ENCODE assay signal across 14 cellular contexts in genomic region chr16:4212934-4213296, GRCh38. TPM values are rescaled to one million over a fixed set of nuclear protein-coding genes. Genes with fewer than 3 reads are reported as not detected.
A peak's percentile ranks its signal among the peaks of the same experiment; 100 is the strongest.
DNase-seq lines count a peak whose midpoint lies in the region; ATAC-seq, FAIRE-seq and TF ChIP-seq lines count a peak whose summit lies in the region.
"Had no signal": no experiment of that assay in that cellular context is flagged by ENCODE, and none has a peak within 500 bp of the region (broad histone marks: within the 10 kb centered on the region; RNA-seq: fewer than 3 reads in every experiment).

No MANE protein-coding gene starts in this region.

- H3K27ac Mint-ChIP-seq in activated naive CD4-positive, alpha-beta T cell treated with anti-CD3 and anti-CD28 coated beads, Interleukin-2, amount 50 U/mL, for 24 hours, result peak overlapping the region; percentile 20
- H3K27ac Mint-ChIP-seq: natural killer cell treated with Interleukin-12 subunit alpha and Interleukin-12 subunit beta and Interleukin-15 and Interleukin-18, amount 100 ng/mL, for 72 hours had no signal

- H3K27me3 ChIP-seq in vagina, result no peaks in the 10 kb centered on the region
- H3K27me3 ChIP-seq: suprapubic skin had no signal

- H3K4me1 Mint-ChIP-seq in activated naive CD4-positive, alpha-beta T cell treated with anti-CD3 and anti-CD28 coated beads, Interleukin-2, amount 50 U/mL, for 24 hours, result peaks cover 1% of the 10 kb centered on the region

- H3K36me3 Mint-ChIP-seq in activated naive CD4-positive, alpha-beta T cell treated with anti-CD3 and anti-CD28 coated beads, Interleukin-2, amount 50 U/mL, for 24 hours, result no peaks in the 10 kb centered on the region
- H3K36me3 Mint-ChIP-seq: natural killer cell treated with Interleukin-12 subunit alpha and Interleukin-12 subunit beta and Interleukin-15 and Interleukin-18, amount 100 ng/mL, for 72 hours had no signal

- intact Hi-C loops in kidney (cut with DNase I), result no loop called here
- intact Hi-C loops in vagina (cut with DNase I), result no loop called here

- H3K9ac ChIP-seq in kidney (ENCODE audit: low read length in 2 of 2), result no peak overlapping the region

- TF ChIP-seq POLR2A in vagina (IDR thresholded peaks at IDR 0.05), result no peak

- no peak for TF ChIP-seq CTCF in choroid plexus epithelial cell (conservative IDR thresholded peaks at IDR 0.05; ENCODE audit: low read depth, low read length)
- TF ChIP-seq CTCF in kidney (IDR thresholded peaks at IDR 0.05; ENCODE audit: borderline replicate concordance, extremely low read depth, insufficient read depth), result no peak
- no peak for TF ChIP-seq CTCF in vagina (IDR thresholded peaks at IDR 0.05)

- H3K9me3 ChIP-seq in kidney (ENCODE audit: control insufficient read depth in 1 of 2, low read length in 2 of 2) (no peaks in the 10 kb centered on the region), vagina (no peaks in the 10 kb centered on the region)
- H3K9me3 ChIP-seq: suprapubic skin had no signal

- no peaks in the 10 kb centered on the region for H3K27me3 Mint-ChIP-seq in activated naive CD4-positive, alpha-beta T cell treated with anti-CD3 and anti-CD28 coated beads, Interleukin-2, amount 50 U/mL, for 24 hours
- H3K27me3 Mint-ChIP-seq: natural killer cell treated with Interleukin-12 subunit alpha and Interleukin-12 subunit beta and Interleukin-15 and Interleukin-18, amount 100 ng/mL, for 72 hours had no signal

- ATAC-seq in GM18873 (IDR thresholded peaks at IDR 0.05; ENCODE audit: low FRiP score, unreplicated experiment), result no peak
- ATAC-seq in HG03442 (IDR thresholded peaks at IDR 0.05; ENCODE audit: unreplicated experiment), result no peak

- H3K9me3 Mint-ChIP-seq in activated naive CD4-positive, alpha-beta T cell treated with anti-CD3 and anti-CD28 coated beads, Interleukin-2, amount 50 U/mL, for 24 hours, result no peaks in the 10 kb centered on the region
- H3K9me3 Mint-ChIP-seq: natural killer cell treated with Interleukin-12 subunit alpha and Interleukin-12 subunit beta and Interleukin-15 and Interleukin-18, amount 100 ng/mL, for 72 hours had no signal

- H3K27ac ChIP-seq in kidney (ENCODE audit: low read depth in 2 of 2, low read length in 2 of 2) (peak overlapping the region; percentile 61 to 69), vagina (peak overlapping the region; percentile 68)

- H3K36me3 ChIP-seq in kidney (ENCODE audit: control insufficient read depth in 1 of 2, insufficient read depth in 2 of 2, low read length in 2 of 2), result no peaks in the 10 kb centered on the region
- H3K36me3 ChIP-seq in vagina, result no peaks in the 10 kb centered on the region
- H3K36me3 ChIP-seq: suprapubic skin had no signal

- no peak for DNase-seq in activated naive CD4-positive, alpha-beta T cell treated with Interleukin-2 at 50 U/mL for 16 hours
- DNase-seq in choroid plexus epithelial cell (ENCODE audit: low read depth), result peak; percentile 50
- no peak for DNase-seq in kidney
- no peak for DNase-seq in vagina (ENCODE audit: extremely low spot score in 2 of 2)
- DNase-seq in stimulated activated CD4-positive, alpha-beta T cell treated with anti-CD3 and anti-CD28 coated beads, Interleukin-2, amount 100 ng/mL, for 48 hours, result no peak
- DNase-seq: activated CD8-positive, alpha-beta memory T cell treated with anti-CD3 and anti-CD28 coated beads for 24 hours; amygdala; stimulated activated CD4-positive, alpha-beta T cell treated with anti-CD3 and anti-CD28 coated beads, Interleukin-2, amount 100 ng/mL, for 24 hours had no signal

- no peak overlapping the region for H3K4me3 Mint-ChIP-seq in activated naive CD4-positive, alpha-beta T cell treated with anti-CD3 and anti-CD28 coated beads, Interleukin-2, amount 50 U/mL, for 24 hours
- H3K4me3 Mint-ChIP-seq: natural killer cell treated with Interleukin-12 subunit alpha and Interleukin-12 subunit beta and Interleukin-15 and Interleukin-18, amount 100 ng/mL, for 72 hours had no signal

- no peak for FAIRE-seq in kidney (lab: Jason Lieb, UNC)

- H3K4me3 ChIP-seq in choroid plexus epithelial cell (ENCODE audit: low read depth, low read length) (no peak overlapping the region), kidney (ENCODE audit: low read length in 2 of 2) (no peak overlapping the region), vagina (no peak overlapping the region)
- H3K4me3 ChIP-seq: suprapubic skin had no signal

- H3K4me1 ChIP-seq in kidney (ENCODE audit: control insufficient read depth in 1 of 2, insufficient read depth in 1 of 2, low read depth in 1 of 2, low read length in 2 of 2) (peaks cover 8 to 23% of the 10 kb centered on the region in 2 donors), vagina (peaks cover 30% of the 10 kb centered on the region)

RNA-seq across cellular contexts. Expression of gene SRL, which starts 29.0 kb away (rescaled TPM):
- 3.3 TPM for total RNA-seq in kidney
- polyA plus RNA-seq in kidney (ENCODE audit: insufficient read depth, low read depth, low replicate concordance), result 2.6 TPM
- total RNA-seq in vagina, result 1.5 TPM
- total RNA-seq: natural killer cell treated with Interleukin-12 subunit alpha and Interleukin-12 subunit beta and Interleukin-15 and Interleukin-18, amount 100 ng/mL, for 72 hours; SK-MEL-5 had no signal

RNA-seq across cellular contexts. Expression of gene TFAP4, which starts 59.9 kb away (rescaled TPM):
- total RNA-seq in kidney (11.9 TPM), vagina (6.9 TPM)
- polyA plus RNA-seq in kidney (ENCODE audit: insufficient read depth, low read depth, low replicate concordance), result 3.2 TPM
